ENCODE assay signal across 8 cellular contexts in genomic region chr2:102187191-102188150, GRCh38. TPM values are rescaled to one million over a fixed set of nuclear protein-coding genes. Genes with fewer than 3 reads are reported as not detected.
A peak's percentile ranks its signal among the peaks of the same experiment; 100 is the strongest.
DNase-seq lines count a peak whose midpoint lies in the region; ATAC-seq, FAIRE-seq and TF ChIP-seq lines count a peak whose summit lies in the region.

No MANE protein-coding gene starts in this region.

- peaks cover 17% of the 10 kb centered on the region for H3K27me3 ChIP-seq in neural progenitor cell

- H3K27ac ChIP-seq in neural progenitor cell: no peak overlapping the region

- H3K9ac ChIP-seq in neural progenitor cell: no peak overlapping the region

- DNase-seq in HS-27A (ENCODE audit: low read depth) (peak; percentile 14), foreskin melanocyte (peak; percentile 27), neural progenitor cell (ENCODE audit: low spot score) (no peak), superior temporal gyrus (ENCODE audit: extremely low spot score) (peak; percentile 24), HTR-8/SVneo (ENCODE audit: insufficient read length, low spot score) (no peak), NCI-H1092 (lab: John Stamatoyannopoulos, UW) (no peak)
- peak; percentile 63 for DNase-seq in activated T-cell treated with anti-CD3 and anti-CD28 coated beads, Interleukin-2, amount 50 U/mL, for 4 hours

- H2AFZ ChIP-seq in neural progenitor cell (replicated peaks): no peak overlapping the region

- no peak overlapping the region for H3K27ac Mint-ChIP-seq in neural progenitor cell

- H3K79me2 ChIP-seq in neural progenitor cell (ENCODE audit: low read depth): no peaks in the 10 kb centered on the region

- TF ChIP-seq CTCF in neural progenitor cell (IDR thresholded peaks at IDR 0.05): no peak

- H3K36me3 ChIP-seq in neural progenitor cell: no peaks in the 10 kb centered on the region

- peaks cover 11% of the 10 kb centered on the region for H3K27me3 Mint-ChIP-seq in activated T-cell treated with anti-CD3 and anti-CD28 coated beads, Interleukin-2, amount 50 U/mL, for 4 hours (ENCODE audit: low read depth)
- H3K27me3 Mint-ChIP-seq in neural progenitor cell (ENCODE audit: insufficient read depth, low read depth): peaks cover 7% of the 10 kb centered on the region

- H3K4me1 Mint-ChIP-seq in activated T-cell treated with anti-CD3 and anti-CD28 coated beads, Interleukin-2, amount 50 U/mL, for 4 hours (ENCODE audit: low read depth): peaks cover 22% of the 10 kb centered on the region
- no peaks in the 10 kb centered on the region for H3K4me1 Mint-ChIP-seq in neural progenitor cell

- no peak overlapping the region for H3K4me2 ChIP-seq in neural progenitor cell

- H3K9me3 Mint-ChIP-seq in activated T-cell treated with anti-CD3 and anti-CD28 coated beads, Interleukin-2, amount 50 U/mL, for 4 hours: peaks cover 3% of the 10 kb centered on the region
- no peaks in the 10 kb centered on the region for H3K9me3 Mint-ChIP-seq in neural progenitor cell

- no peaks in the 10 kb centered on the region for H4K20me1 ChIP-seq in neural progenitor cell (ENCODE audit: low read depth)

- FAIRE-seq in HTR-8/SVneo (lab: Jason Lieb, UNC): no peak

- no peaks in the 10 kb centered on the region for H3K4me1 ChIP-seq in neural progenitor cell

- H3F3A ChIP-seq in neural progenitor cell (ENCODE audit: low read depth): no peaks in the 10 kb centered on the region

- no peaks in the 10 kb centered on the region for H3K9me3 ChIP-seq in neural progenitor cell (ENCODE audit: low read depth)

- H3K36me3 Mint-ChIP-seq in activated T-cell treated with anti-CD3 and anti-CD28 coated beads, Interleukin-2, amount 50 U/mL, for 4 hours (ENCODE audit: insufficient read depth): no peaks in the 10 kb centered on the region
- H3K36me3 Mint-ChIP-seq in neural progenitor cell: no peaks in the 10 kb centered on the region

- peak overlapping the region; percentile 79 for H3K4me3 Mint-ChIP-seq in activated T-cell treated with anti-CD3 and anti-CD28 coated beads, Interleukin-2, amount 50 U/mL, for 4 hours
- H3K4me3 Mint-ChIP-seq in neural progenitor cell: peak overlapping the region; percentile 67

- H3K4me3 ChIP-seq in neural progenitor cell: no peak overlapping the region

- ATAC-seq in activated T-cell treated with anti-CD3 and anti-CD28 coated beads, Interleukin-2, amount 50 U/mL, for 4 hours: peak; percentile 86 to 88
- no peak for ATAC-seq in GM18861 (IDR thresholded peaks at IDR 0.05; ENCODE audit: unreplicated experiment)

RNA-seq across cellular contexts. Expression of gene IL1RL2, which starts 0.6 kb away (rescaled TPM):
- total RNA-seq in activated T-cell treated with anti-CD3 and anti-CD28 coated beads, Interleukin-2, amount 50 U/mL, for 4 hours: under 1 TPM; 0.29 to 0.99 (median 0.60) TPM
- total RNA-seq in neural progenitor cell (ENCODE audit: low replicate concordance): not detected in 2 replicates

RNA-seq across cellular contexts. Expression of gene IL1R1, which starts 44.9 kb away (rescaled TPM):
- total RNA-seq in activated T-cell treated with anti-CD3 and anti-CD28 coated beads, Interleukin-2, amount 50 U/mL, for 4 hours: 10 to 100 TPM; 19.6 to 33.5 (median 21.3) TPM
- total RNA-seq in neural progenitor cell (ENCODE audit: low replicate concordance): 0.34 and 1.7 TPM in 2 replicates

Comparison
In these comparisons a context has a peak if more than half of its experiments do, and no peak if none do; other contexts are left out.
1. DNase-seq: peak in HS-27A (single experiment), activated T-cell treated with anti-CD3 and anti-CD28 coated beads, Interleukin-2, amount 50 U/mL, for 4 hours (single experiment), foreskin melanocyte (single experiment) and superior temporal gyrus (single experiment); none in neural progenitor cell (single experiment), HTR-8/SVneo (single experiment) and NCI-H1092 (single experiment).